In the genomic region with DNA sequence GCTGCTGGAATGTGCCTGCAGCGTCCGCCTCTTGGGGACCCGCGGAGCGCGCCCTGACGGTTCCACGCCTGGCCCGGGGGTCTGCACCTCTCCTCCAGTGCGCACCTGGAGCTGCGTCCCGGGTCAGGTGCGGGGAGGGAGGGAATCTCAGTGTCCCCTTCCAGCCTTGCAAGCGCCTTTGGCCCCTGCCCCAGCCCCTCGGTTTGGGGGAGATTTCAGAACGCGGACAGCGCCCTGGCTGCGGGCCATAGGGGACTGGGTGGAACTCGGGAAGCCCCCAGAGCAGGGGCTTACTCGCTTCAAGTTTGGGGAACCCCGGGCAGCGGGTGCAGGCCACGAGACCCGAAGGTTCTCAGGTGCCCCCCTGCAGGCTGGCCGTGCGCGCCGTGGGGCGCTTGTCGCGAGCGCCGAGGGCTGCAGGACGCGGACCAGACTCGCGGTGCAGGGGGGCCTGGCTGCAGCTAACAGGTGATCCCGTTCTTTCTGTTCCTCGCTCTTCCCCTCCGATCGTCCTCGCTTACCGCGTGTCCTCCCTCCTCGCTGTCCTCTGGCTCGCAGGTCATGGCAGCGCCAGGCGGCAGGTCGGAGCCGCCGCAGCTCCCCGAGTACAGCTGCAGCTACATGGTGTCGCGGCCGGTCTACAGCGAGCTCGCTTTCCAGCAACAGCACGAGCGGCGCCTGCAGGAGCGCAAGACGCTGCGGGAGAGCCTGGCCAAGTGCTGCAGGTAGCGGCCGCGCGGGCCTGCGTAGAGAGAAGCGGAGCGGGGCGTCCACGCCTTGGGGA, we compare ENCODE assay signal across 1 cellular context.
TF ChIP-seq lines count a peak whose summit lies in the region.

No MANE protein-coding gene starts in this region.

TF ChIP-seq in GM12878, 131 proteins besides CTCF, POLR2A, EP300 and RAD21:
- TF ChIP-seq, protein P1, sequence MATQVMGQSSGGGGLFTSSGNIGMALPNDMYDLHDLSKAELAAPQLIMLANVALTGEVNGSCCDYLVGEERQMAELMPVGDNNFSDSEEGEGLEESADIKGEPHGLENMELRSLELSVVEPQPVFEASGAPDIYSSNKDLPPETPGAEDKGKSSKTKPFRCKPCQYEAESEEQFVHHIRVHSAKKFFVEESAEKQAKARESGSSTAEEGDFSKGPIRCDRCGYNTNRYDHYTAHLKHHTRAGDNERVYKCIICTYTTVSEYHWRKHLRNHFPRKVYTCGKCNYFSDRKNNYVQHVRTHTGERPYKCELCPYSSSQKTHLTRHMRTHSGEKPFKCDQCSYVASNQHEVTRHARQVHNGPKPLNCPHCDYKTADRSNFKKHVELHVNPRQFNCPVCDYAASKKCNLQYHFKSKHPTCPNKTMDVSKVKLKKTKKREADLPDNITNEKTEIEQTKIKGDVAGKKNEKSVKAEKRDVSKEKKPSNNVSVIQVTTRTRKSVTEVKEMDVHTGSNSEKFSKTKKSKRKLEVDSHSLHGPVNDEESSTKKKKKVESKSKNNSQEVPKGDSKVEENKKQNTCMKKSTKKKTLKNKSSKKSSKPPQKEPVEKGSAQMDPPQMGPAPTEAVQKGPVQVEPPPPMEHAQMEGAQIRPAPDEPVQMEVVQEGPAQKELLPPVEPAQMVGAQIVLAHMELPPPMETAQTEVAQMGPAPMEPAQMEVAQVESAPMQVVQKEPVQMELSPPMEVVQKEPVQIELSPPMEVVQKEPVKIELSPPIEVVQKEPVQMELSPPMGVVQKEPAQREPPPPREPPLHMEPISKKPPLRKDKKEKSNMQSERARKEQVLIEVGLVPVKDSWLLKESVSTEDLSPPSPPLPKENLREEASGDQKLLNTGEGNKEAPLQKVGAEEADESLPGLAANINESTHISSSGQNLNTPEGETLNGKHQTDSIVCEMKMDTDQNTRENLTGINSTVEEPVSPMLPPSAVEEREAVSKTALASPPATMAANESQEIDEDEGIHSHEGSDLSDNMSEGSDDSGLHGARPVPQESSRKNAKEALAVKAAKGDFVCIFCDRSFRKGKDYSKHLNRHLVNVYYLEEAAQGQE (IDR thresholded peaks at IDR 0.05; ENCODE audit: low read depth, low read length) = peak; percentile 82
- TF ChIP-seq EGR1 (IDR thresholded peaks at IDR 0.05; ENCODE audit: borderline replicate concordance in 1 of 2, low read depth in 2 of 2, low read length in 2 of 2) = no peak
- TF ChIP-seq, protein P2, sequence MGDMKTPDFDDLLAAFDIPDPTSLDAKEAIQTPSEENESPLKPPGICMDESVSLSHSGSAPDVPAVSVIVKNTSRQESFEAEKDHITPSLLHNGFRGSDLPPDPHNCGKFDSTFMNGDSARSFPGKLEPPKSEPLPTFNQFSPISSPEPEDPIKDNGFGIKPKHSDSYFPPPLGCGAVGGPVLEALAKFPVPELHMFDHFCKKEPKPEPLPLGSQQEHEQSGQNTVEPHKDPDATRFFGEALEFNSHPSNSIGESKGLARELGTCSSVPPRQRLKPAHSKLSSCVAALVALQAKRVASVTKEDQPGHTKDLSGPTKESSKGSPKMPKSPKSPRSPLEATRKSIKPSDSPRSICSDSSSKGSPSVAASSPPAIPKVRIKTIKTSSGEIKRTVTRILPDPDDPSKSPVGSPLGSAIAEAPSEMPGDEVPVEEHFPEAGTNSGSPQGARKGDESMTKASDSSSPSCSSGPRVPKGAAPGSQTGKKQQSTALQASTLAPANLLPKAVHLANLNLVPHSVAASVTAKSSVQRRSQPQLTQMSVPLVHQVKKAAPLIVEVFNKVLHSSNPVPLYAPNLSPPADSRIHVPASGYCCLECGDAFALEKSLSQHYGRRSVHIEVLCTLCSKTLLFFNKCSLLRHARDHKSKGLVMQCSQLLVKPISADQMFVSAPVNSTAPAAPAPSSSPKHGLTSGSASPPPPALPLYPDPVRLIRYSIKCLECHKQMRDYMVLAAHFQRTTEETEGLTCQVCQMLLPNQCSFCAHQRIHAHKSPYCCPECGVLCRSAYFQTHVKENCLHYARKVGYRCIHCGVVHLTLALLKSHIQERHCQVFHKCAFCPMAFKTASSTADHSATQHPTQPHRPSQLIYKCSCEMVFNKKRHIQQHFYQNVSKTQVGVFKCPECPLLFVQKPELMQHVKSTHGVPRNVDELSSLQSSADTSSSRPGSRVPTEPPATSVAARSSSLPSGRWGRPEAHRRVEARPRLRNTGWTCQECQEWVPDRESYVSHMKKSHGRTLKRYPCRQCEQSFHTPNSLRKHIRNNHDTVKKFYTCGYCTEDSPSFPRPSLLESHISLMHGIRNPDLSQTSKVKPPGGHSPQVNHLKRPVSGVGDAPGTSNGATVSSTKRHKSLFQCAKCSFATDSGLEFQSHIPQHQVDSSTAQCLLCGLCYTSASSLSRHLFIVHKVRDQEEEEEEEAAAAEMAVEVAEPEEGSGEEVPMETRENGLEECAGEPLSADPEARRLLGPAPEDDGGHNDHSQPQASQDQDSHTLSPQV (IDR thresholded peaks at IDR 0.05) = no peak
- TF ChIP-seq, protein P3, sequence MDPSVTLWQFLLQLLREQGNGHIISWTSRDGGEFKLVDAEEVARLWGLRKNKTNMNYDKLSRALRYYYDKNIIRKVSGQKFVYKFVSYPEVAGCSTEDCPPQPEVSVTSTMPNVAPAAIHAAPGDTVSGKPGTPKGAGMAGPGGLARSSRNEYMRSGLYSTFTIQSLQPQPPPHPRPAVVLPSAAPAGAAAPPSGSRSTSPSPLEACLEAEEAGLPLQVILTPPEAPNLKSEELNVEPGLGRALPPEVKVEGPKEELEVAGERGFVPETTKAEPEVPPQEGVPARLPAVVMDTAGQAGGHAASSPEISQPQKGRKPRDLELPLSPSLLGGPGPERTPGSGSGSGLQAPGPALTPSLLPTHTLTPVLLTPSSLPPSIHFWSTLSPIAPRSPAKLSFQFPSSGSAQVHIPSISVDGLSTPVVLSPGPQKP (IDR thresholded peaks at IDR 0.05; ENCODE audit: low read depth, low read length) = no peak
- 0 out of 2 replicates have a peak, but pooled peaks have one; percentile 2 for TF ChIP-seq SMC3 (IDR thresholded peaks at IDR 0.05; ENCODE audit: borderline replicate concordance, low read length)
- TF ChIP-seq, protein P4, sequence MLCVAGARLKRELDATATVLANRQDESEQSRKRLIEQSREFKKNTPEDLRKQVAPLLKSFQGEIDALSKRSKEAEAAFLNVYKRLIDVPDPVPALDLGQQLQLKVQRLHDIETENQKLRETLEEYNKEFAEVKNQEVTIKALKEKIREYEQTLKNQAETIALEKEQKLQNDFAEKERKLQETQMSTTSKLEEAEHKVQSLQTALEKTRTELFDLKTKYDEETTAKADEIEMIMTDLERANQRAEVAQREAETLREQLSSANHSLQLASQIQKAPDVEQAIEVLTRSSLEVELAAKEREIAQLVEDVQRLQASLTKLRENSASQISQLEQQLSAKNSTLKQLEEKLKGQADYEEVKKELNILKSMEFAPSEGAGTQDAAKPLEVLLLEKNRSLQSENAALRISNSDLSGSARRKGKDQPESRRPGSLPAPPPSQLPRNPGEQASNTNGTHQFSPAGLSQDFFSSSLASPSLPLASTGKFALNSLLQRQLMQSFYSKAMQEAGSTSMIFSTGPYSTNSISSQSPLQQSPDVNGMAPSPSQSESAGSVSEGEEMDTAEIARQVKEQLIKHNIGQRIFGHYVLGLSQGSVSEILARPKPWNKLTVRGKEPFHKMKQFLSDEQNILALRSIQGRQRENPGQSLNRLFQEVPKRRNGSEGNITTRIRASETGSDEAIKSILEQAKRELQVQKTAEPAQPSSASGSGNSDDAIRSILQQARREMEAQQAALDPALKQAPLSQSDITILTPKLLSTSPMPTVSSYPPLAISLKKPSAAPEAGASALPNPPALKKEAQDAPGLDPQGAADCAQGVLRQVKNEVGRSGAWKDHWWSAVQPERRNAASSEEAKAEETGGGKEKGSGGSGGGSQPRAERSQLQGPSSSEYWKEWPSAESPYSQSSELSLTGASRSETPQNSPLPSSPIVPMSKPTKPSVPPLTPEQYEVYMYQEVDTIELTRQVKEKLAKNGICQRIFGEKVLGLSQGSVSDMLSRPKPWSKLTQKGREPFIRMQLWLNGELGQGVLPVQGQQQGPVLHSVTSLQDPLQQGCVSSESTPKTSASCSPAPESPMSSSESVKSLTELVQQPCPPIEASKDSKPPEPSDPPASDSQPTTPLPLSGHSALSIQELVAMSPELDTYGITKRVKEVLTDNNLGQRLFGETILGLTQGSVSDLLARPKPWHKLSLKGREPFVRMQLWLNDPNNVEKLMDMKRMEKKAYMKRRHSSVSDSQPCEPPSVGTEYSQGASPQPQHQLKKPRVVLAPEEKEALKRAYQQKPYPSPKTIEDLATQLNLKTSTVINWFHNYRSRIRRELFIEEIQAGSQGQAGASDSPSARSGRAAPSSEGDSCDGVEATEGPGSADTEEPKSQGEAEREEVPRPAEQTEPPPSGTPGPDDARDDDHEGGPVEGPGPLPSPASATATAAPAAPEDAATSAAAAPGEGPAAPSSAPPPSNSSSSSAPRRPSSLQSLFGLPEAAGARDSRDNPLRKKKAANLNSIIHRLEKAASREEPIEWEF (IDR thresholded peaks at IDR 0.05; ENCODE audit: insufficient replicate concordance, low read depth, low read length) = no peak
- peak; percentile 35; the same call in 1 of the 2 replicates for TF ChIP-seq LARP7 (IDR thresholded peaks at IDR 0.05)
- peak; percentile 44 for TF ChIP-seq HDAC6 (IDR thresholded peaks at IDR 0.05; ENCODE audit: unreplicated experiment)
